Comparison of ENCODE assay signal across 1 cellular context in the genomic region with DNA sequence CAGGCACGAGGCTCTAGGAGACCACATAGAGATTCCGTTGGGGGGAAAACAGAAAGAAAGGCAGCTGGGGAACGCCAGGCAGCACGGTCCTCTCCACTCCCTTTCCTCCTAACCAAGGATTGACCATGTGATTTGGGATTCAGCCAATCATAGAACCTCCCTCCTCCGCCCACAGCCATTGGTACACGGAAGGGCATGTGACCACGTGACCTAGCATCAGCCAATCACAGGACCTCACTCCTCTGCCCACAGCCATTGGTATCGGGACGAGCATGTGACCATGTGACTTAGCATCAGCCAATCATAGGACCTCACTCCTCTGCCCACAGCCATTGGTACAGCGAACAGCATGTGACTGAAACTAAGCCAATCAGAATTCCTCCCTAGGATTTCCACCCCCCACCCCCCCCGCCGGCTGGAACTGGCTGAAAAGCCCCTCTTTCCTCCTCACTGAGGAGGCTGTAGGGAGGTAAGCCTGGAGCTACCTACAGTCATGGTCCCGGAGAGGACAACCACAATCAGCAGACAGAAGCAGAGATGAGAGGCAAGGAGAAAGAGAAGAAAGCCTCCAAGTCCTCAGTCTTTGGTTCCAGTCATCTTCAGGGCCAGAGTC.
TF ChIP-seq lines count a peak whose summit lies in the region.

No MANE protein-coding gene starts in this region.

TF ChIP-seq in K562, 482 proteins besides CTCF, POLR2A, EP300 and RAD21 (continued from another document):
- TF ChIP-seq MTA2 (IDR thresholded peaks at IDR 0.05; ENCODE audit: low read depth) (no peak), TSC22D4 (tag; IDR thresholded peaks at IDR 0.05) (no peak), PREB (CRISPR knock-in tag; IDR thresholded peaks at IDR 0.05) (no peak), KDM5B (IDR thresholded peaks at IDR 0.05; ENCODE audit: insufficient replicate concordance, low read depth, low read length) (no peak), KLF6 (CRISPR knock-in tag; IDR thresholded peaks at IDR 0.05; ENCODE audit: borderline replicate concordance) (no peak), CBFA2T2 (conservative IDR thresholded peaks at IDR 0.05) (peak; percentile 60), TFE3 (CRISPR knock-in tag; IDR thresholded peaks at IDR 0.05) (peak; percentile 89)
